Comparison of ENCODE assay signal across 28 cellular contexts in the genomic region with DNA sequence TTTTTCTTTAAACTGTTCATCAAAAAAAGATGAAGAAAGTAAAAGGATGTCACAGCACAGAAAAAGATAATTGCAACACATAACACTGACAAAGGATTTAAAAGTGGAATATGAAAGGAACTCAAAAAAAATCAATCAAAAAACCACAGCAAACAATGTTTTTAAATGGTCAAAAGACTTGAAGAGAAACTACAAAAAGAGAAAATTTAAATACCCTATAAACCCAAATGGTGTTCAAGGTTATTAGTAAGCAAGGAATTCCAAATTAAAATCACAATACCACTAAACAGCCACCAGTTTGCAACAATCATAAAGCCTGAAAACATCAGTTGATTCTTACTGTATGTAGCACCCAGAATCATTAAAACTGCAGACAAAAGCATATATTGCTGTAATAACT. TPM values are rescaled to one million over a fixed set of nuclear protein-coding genes. Genes with fewer than 3 reads are reported as not detected.
"Had no signal": no experiment of that assay in that cellular context is flagged by ENCODE, and none has a peak within 500 bp of the region (broad histone marks: within the 10 kb centered on the region; RNA-seq: fewer than 3 reads in every experiment).

No MANE protein-coding gene starts in this region.

- H3K36me3 ChIP-seq: colonic mucosa, esophagus muscularis mucosa, esophagus squamous epithelium, gastrocnemius medialis, gastroesophageal sphincter, heart left ventricle, heart right ventricle had no signal

- ATAC-seq: effector memory CD8-positive, alpha-beta T cell; esophagus mucosa; foreskin keratinocyte; gastrocnemius medialis; gastroesophageal sphincter; heart left ventricle; heart right ventricle had no signal

- H3K27ac Mint-ChIP-seq: dendritic cell treated with granulocyte-macrophage colony-stimulating factor and Interleukin-4, amounts not matched to agents 40 ng/mL and 50 ng/mL, for 4 days; endodermal cell had no signal

- H3K27me3 ChIP-seq: colonic mucosa, dorsolateral prefrontal cortex, esophagus muscularis mucosa, esophagus squamous epithelium, foreskin keratinocyte, gastrocnemius medialis, gastroesophageal sphincter, heart left ventricle, heart right ventricle had no signal

- H3K4me3 Mint-ChIP-seq: dendritic cell treated with granulocyte-macrophage colony-stimulating factor and Interleukin-4, amounts not matched to agents 40 ng/mL and 50 ng/mL, for 4 days; effector memory CD8-positive, alpha-beta T cell; endodermal cell had no signal

- H3K4me3 ChIP-seq: colonic mucosa, coronary artery, dorsolateral prefrontal cortex, esophagus muscularis mucosa, esophagus squamous epithelium, gastrocnemius medialis, gastroesophageal sphincter, heart left ventricle, heart right ventricle had no signal

- H3K4me1 Mint-ChIP-seq: endodermal cell had no signal

- H3K9me3 Mint-ChIP-seq: dendritic cell treated with granulocyte-macrophage colony-stimulating factor and Interleukin-4, amounts not matched to agents 40 ng/mL and 50 ng/mL, for 4 days; endodermal cell had no signal

- DNase-seq: colonic mucosa; cortex of kidney; dermis blood vessel endothelial cell; dorsolateral prefrontal cortex; effector CD4-positive, alpha-beta T cell; effector CD8-positive, alpha-beta T cell; effector memory CD4-positive, alpha-beta T cell; effector memory CD8-positive, alpha-beta T cell; endodermal cell; erythroblast; esophagus squamous epithelium; foreskin fibroblast; foreskin keratinocyte; foreskin melanocyte; gastrocnemius medialis; glutamatergic neuron; head of caudate nucleus; heart left ventricle; heart right ventricle; hippocampal formation had no signal

- H3K27ac ChIP-seq: colonic mucosa, coronary artery, dorsolateral prefrontal cortex, epithelial cell of prostate, esophagus muscularis mucosa, esophagus squamous epithelium, foreskin keratinocyte, gastrocnemius medialis, gastroesophageal sphincter, heart left ventricle, heart right ventricle had no signal

- H3K4me1 ChIP-seq: colonic mucosa, esophagus muscularis mucosa, esophagus squamous epithelium, foreskin keratinocyte, gastrocnemius medialis, gastroesophageal sphincter, heart left ventricle, heart right ventricle had no signal

- H3K27me3 Mint-ChIP-seq: dendritic cell treated with granulocyte-macrophage colony-stimulating factor and Interleukin-4, amounts not matched to agents 40 ng/mL and 50 ng/mL, for 4 days; effector memory CD8-positive, alpha-beta T cell had no signal

- H3K9me3 ChIP-seq: colonic mucosa, esophagus muscularis mucosa, esophagus squamous epithelium, gastrocnemius medialis, gastroesophageal sphincter, heart left ventricle, heart right ventricle had no signal

- FAIRE-seq: colon, endothelial cell of umbilical vein had no signal

RNA-seq across cellular contexts. Expression of a gene that starts 36.5 kb away (rescaled TPM):
- total RNA-seq: foreskin keratinocyte had no signal
